Comparison of ENCODE assay signal across 29 cellular contexts in genomic region chr2:79124907-79125720, GRCh38. TPM values are rescaled to one million over a fixed set of nuclear protein-coding genes. Genes with fewer than 3 reads are reported as not detected.
"Had no signal": no experiment of that assay in that cellular context is flagged by ENCODE, and none has a peak within 500 bp of the region (broad histone marks: within the 10 kb centered on the region; RNA-seq: fewer than 3 reads in every experiment).

No MANE protein-coding gene starts in this region.

- H3K4me3 ChIP-seq: colonic mucosa, esophagus squamous epithelium, gastrocnemius medialis, heart right ventricle, left lung, lower lobe of right lung, mucosa of descending colon had no signal

- H3K4me1 ChIP-seq: colonic mucosa, esophagus squamous epithelium, gastrocnemius medialis, heart right ventricle, left lung, lower lobe of right lung had no signal

- ATAC-seq: effector memory CD8-positive, alpha-beta T cell; esophagus mucosa; gastrocnemius medialis; heart right ventricle; left cardiac atrium; left lung; left ventricle myocardium superior; lower lobe of right lung; mucosa of descending colon had no signal

- H3K36me3 ChIP-seq: colonic mucosa, esophagus squamous epithelium, gastrocnemius medialis, heart right ventricle, left lung, lower lobe of right lung had no signal

- H3K27ac ChIP-seq: colonic mucosa, epithelial cell of prostate, esophagus squamous epithelium, gastrocnemius medialis, heart right ventricle, left lung, lower lobe of right lung had no signal

- H3K9me3 ChIP-seq: colonic mucosa, esophagus squamous epithelium, gastrocnemius medialis, heart right ventricle, left lung, lower lobe of right lung, mucosa of descending colon had no signal

- DNase-seq: colonic mucosa; cortex of kidney; effector CD8-positive, alpha-beta T cell; effector memory CD8-positive, alpha-beta T cell; endodermal cell; erythroblast; esophagus squamous epithelium; foreskin fibroblast; foreskin melanocyte; gastrocnemius medialis; glutamatergic neuron; head of caudate nucleus; heart right ventricle; hippocampal formation; left cardiac atrium; left lung; left ventricle myocardium superior; lower lobe of right lung; mesenchymal stem cell; mucosa of descending colon had no signal

- H3K27me3 ChIP-seq: esophagus squamous epithelium, gastrocnemius medialis, heart right ventricle, left lung had no signal

RNA-seq across cellular contexts. Expression of gene REG1A, which starts 4.8 kb away (rescaled TPM):
- total RNA-seq: chondrocyte, dermis microvascular lymphatic vessel endothelial cell, endodermal cell, esophagus mucosa, esophagus squamous epithelium, gastrocnemius medialis, glomerular endothelial cell, kidney epithelial cell, left cardiac atrium, left lung, left ventricle myocardium superior, lower lobe of right lung, lung microvascular endothelial cell, mesothelial cell of epicardium had no signal

RNA-seq across cellular contexts. Expression of gene REG3A, which starts 34.4 kb away (rescaled TPM):
- total RNA-seq: chondrocyte, dermis microvascular lymphatic vessel endothelial cell, endodermal cell, esophagus mucosa, esophagus squamous epithelium, gastrocnemius medialis, glomerular endothelial cell, heart right ventricle, kidney epithelial cell, left cardiac atrium, left lung, left ventricle myocardium superior, lower leg skin, lower lobe of right lung, lung microvascular endothelial cell, mesothelial cell of epicardium, mucosa of descending colon had no signal

RNA-seq across cellular contexts. Expression of gene REG1B, which starts 37.3 kb away (rescaled TPM):
- total RNA-seq: chondrocyte, dermis microvascular lymphatic vessel endothelial cell, endodermal cell, esophagus mucosa, esophagus squamous epithelium, glomerular endothelial cell, kidney epithelial cell, left cardiac atrium, left lung, left ventricle myocardium superior, lower leg skin, lower lobe of right lung, lung microvascular endothelial cell, mesothelial cell of epicardium had no signal
